1 cellular context compared by ENCODE assay signal in the genomic region with DNA sequence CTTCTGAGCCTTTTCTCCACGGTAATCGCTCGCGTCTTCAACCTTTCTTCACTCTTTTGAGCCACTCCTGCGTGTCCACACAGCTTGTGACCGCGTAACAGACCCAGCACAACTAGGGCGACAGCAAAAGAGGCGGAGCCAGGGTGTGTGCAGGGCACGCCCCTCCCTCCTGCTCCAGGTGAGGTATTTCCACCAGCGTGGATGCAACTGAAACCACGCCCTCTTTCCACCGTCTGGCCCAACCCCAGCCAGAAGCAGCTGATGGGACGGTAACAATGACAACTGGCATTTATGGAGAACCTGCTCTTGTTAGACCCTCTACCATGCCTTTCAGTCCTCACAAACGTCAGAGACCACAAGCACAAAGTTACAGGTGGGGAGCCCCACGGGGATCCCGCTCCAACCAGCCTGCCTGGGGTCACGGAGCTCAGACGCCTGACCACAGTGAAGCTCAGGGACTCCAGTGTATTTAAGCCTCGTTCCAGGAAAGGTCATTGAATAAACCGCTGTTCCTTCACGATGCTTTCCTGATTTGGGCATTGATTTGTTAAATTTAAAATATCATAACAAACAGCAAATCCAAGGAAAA.
TF ChIP-seq lines count a peak whose summit lies in the region.

No MANE protein-coding gene starts in this region.

TF ChIP-seq in GM23338, 12 proteins besides CTCF, POLR2A, EP300 and RAD21:
- TF ChIP-seq ZNF462 (CRISPR knock-in tag; IDR thresholded peaks at IDR 0.05) (no peak), POLR2AphosphoS5 (IDR thresholded peaks at IDR 0.05; ENCODE audit: low read depth) (no peak)
